ENCODE assay signal across 17 cellular contexts in the genomic region with DNA sequence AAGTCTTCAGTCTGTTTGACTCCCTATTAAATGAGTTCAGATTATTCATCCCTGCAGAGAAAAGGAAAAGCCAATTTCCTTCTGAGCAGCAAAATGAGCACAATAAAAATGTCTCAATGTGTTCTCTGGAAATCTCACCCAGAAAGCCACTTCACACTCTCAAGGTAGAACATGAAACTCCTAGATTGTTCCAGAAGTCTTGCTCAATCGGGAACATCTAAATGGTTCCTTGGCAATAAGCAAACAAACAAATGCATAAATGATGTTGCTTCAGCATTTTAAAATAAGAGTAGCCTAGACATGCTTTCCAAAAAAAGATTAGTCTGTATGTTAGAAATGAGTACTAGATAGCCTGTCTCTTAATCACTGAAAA. TPM values are rescaled to one million over a fixed set of nuclear protein-coding genes. Genes with fewer than 3 reads are reported as not detected.
DNase-seq lines count a peak whose midpoint lies in the region; ATAC-seq, FAIRE-seq and TF ChIP-seq lines count a peak whose summit lies in the region.
"Had no signal": no experiment of that assay in that cellular context is flagged by ENCODE, and none has a peak within 500 bp of the region (broad histone marks: within the 10 kb centered on the region; RNA-seq: fewer than 3 reads in every experiment).

No MANE protein-coding gene starts in this region.

- H2AFZ ChIP-seq in GM23248 (no peak overlapping the region), GM12878 (ENCODE audit: control insufficient read depth, low read depth, low read length) (no peak overlapping the region)

- SMC1A ChIA-PET in GM12878 (lab: Charles Lee; ENCODE audit: uncharacterized antibody, unreplicated experiment) = no interaction called here

- in situ Hi-C loops in GM23248 (cut with MboI) (no loop called here), GM12878 (cut with MboI) (loop anchor here (5.0 kb wide), 1 partner anchor 57 kb away; no protein-coding TSS in a partner anchor)

- no peak for TF ChIP-seq RAD21 in GM12878 (IDR thresholded peaks at IDR 0.05; ENCODE audit: insufficient read depth, low read depth, low read length)

- H3K4me2 ChIP-seq in GM23248 (ENCODE audit: unreplicated experiment) (peak overlapping the region; percentile 63), GM12878 (ENCODE audit: control insufficient read depth, insufficient read depth) (no peak overlapping the region; the same call in 1 of the 2 replicates), skeletal muscle satellite cell (ENCODE audit: low read length) (peak overlapping the region; percentile 21)

- H3K9ac ChIP-seq in GM23248 (peak overlapping the region; percentile 64), GM12878 (ENCODE audit: control insufficient read depth, insufficient read depth, low read length) (no peak overlapping the region), skeletal muscle satellite cell (ENCODE audit: low read depth, low read length) (no peak overlapping the region)

- no peak for TF ChIP-seq POLR2A in GM12878 (IDR thresholded peaks at IDR 0.05; ENCODE audit: low read depth, low read length)

- CTCF ChIA-PET in GM12878 (lab: Yijun Ruan, JAX) = interaction anchor here (1.0 to 1.4 kb wide), 5 partner anchors 9 to 388 kb away, joined by 3 to 6 read pairs (median 4); no protein-coding TSS in a partner anchor

- peak overlapping the region; percentile 83 for H3K27ac ChIP-seq in GM23248
- peak overlapping the region; percentile 45 for H3K27ac ChIP-seq in GM12878 (ENCODE audit: control insufficient read depth, insufficient read depth)
- peak overlapping the region; percentile 19 for H3K27ac ChIP-seq in foreskin keratinocyte
- no peak overlapping the region for H3K27ac ChIP-seq in aorta (ENCODE audit: low read depth in 1 of 2, low read length in 2 of 2)
- H3K27ac ChIP-seq: ascending aorta, C4-2B, HL-60 had no signal

- H3K36me3 ChIP-seq in GM23248 (ENCODE audit: low read depth) (no peaks in the 10 kb centered on the region), GM12878 (ENCODE audit: control insufficient read depth in 2 of 2, insufficient read depth in 2 of 2, low read length in 1 of 2) (no peaks in the 10 kb centered on the region), skeletal muscle satellite cell (ENCODE audit: insufficient read depth, low read length) (no peaks in the 10 kb centered on the region), aorta (ENCODE audit: control insufficient read depth in 1 of 2, insufficient read depth in 2 of 2, low read length in 1 of 2) (no peaks in the 10 kb centered on the region)
- H3K36me3 ChIP-seq: ascending aorta had no signal

- RAD21 ChIA-PET in GM12878 (lab: Charles Lee; ENCODE audit: unreplicated experiment) = interaction anchor here (1.4 kb wide), 1 partner anchor 57 kb away, joined by 5 read pairs; no protein-coding TSS in a partner anchor

- no peaks in the 10 kb centered on the region for H4K20me1 ChIP-seq in GM23248 (ENCODE audit: insufficient read depth)
- H4K20me1 ChIP-seq in GM12878 (ENCODE audit: control insufficient read depth, insufficient read depth) = no peaks in the 10 kb centered on the region

- no peaks in the 10 kb centered on the region for H3K27me3 ChIP-seq in GM23248 (replicated peaks; ENCODE audit: insufficient read depth)
- H3K27me3 ChIP-seq in GM12878 (replicated peaks in 1 of 2; ENCODE audit: control insufficient read depth in 2 of 2, insufficient read depth in 2 of 2, low read length in 1 of 2) = no peaks in the 10 kb centered on the region; a peak in 1 of 4 replicates
- no peaks in the 10 kb centered on the region for H3K27me3 ChIP-seq in foreskin keratinocyte
- peaks cover 3% of the 10 kb centered on the region for H3K27me3 ChIP-seq in skeletal muscle satellite cell (ENCODE audit: control insufficient read depth, insufficient read depth, low read length)
- no peaks in the 10 kb centered on the region for H3K27me3 ChIP-seq in aorta (ENCODE audit: control insufficient read depth in 1 of 2, insufficient read depth in 2 of 2, low read length in 1 of 2)
- H3K27me3 ChIP-seq: ascending aorta had no signal

- H3K4me1 ChIP-seq in GM23248 (ENCODE audit: insufficient read depth) (peaks cover 35% of the 10 kb centered on the region), GM12878 (ENCODE audit: control insufficient read depth, insufficient read depth, low read length) (peaks cover 14% of the 10 kb centered on the region), foreskin keratinocyte (peaks cover 11% of the 10 kb centered on the region), skeletal muscle satellite cell (ENCODE audit: control insufficient read depth, insufficient read depth, low read length) (peaks cover 35% of the 10 kb centered on the region), aorta (ENCODE audit: control insufficient read depth in 1 of 2, insufficient read depth in 2 of 2, low read length in 2 of 2) (no peaks in the 10 kb centered on the region)
- H3K4me1 ChIP-seq: ascending aorta had no signal

- FAIRE-seq in GM12878 (lab: Jason Lieb, UNC) = peak; percentile 7
- FAIRE-seq: H54, small intestine had no signal

- POLR2A ChIA-PET in GM12878 (lab: Charles Lee) = no interaction called here

- no TSS peak for BruUV-seq in GM12878 (replicated peaks; lab: Mats Ljungman, UMichigan)

- no peaks in the 10 kb centered on the region for H3K79me2 ChIP-seq in GM23248 (ENCODE audit: insufficient read depth)
- no peaks in the 10 kb centered on the region for H3K79me2 ChIP-seq in GM12878 (ENCODE audit: control insufficient read depth, insufficient read depth, low read length)

- intact Hi-C loops in GM12878 (cut with micrococcal nuclease; ENCODE audit: unreplicated experiment) (loop anchor here (2.0 to 5.0 kb wide), 2 partner anchors 57 to 196 kb away; no protein-coding TSS in a partner anchor), aorta (cut with DNase I) (no loop called here)

- no peaks in the 10 kb centered on the region for H3K9me2 ChIP-seq in GM23248 (ENCODE audit: insufficient read depth)

- H3F3A ChIP-seq in GM23248 (ENCODE audit: insufficient read depth) = peaks cover 34% of the 10 kb centered on the region

- peak; percentile 81 for DNase-seq in GM23248
- DNase-seq in GM12878 (ENCODE audit: low read depth, low spot score) = no peak
- peak; percentile 54 to 72 for DNase-seq in foreskin keratinocyte
- DNase-seq in aorta = no peak
- no peak for DNase-seq in dermis blood vessel endothelial cell
- no peak for DNase-seq in OCI-M2 (lab: John Stamatoyannopoulos, UW; ENCODE audit: unreplicated experiment)
- DNase-seq: activated naive CD4-positive, alpha-beta T cell; NCI-H2081; small intestine; stimulated activated CD4-positive, alpha-beta T cell treated with anti-CD3 and anti-CD28 coated beads, Interleukin-4, amount 100 ng/mL, for 4 hours; stimulated activated CD8-positive, alpha-beta memory T cell treated with anti-CD3 and anti-CD28 coated beads, Interleukin-4, amount 100 ng/mL, for 48 hours had no signal

- WGBS in GM23248 (ENCODE audit: low coverage in 1 of 2, low lambda C conversion rate in 2 of 2, missing lambda C conversion rate in 2 of 2), 2 experiments = 10 to 11% methylated on average over 1 of the region's 1 CpG
- 100% methylated on average over 1 of the region's 1 CpG for WGBS in GM12878 (ENCODE audit: insufficient coverage, insufficient replicate concordance, low lambda C conversion rate, missing lambda C conversion rate)
- 82 to 85% methylated on average over 1 of the region's 1 CpG for WGBS in aorta, 2 donors

- no peak for ATAC-seq in GM12878
- peak; percentile 45 for ATAC-seq in foreskin keratinocyte
- no peak for ATAC-seq in aorta (ENCODE audit: low FRiP score)
- ATAC-seq: Panc1 had no signal

- peak overlapping the region; percentile 7; the same call in 1 of the 2 replicates for H3K4me3 ChIP-seq in GM23248
- H3K4me3 ChIP-seq in GM12878 = no peak overlapping the region
- no peak overlapping the region for H3K4me3 ChIP-seq in skeletal muscle satellite cell (ENCODE audit: low read length)
- no peak overlapping the region for H3K4me3 ChIP-seq in aorta (ENCODE audit: low read length in 2 of 2)
- H3K4me3 ChIP-seq: ascending aorta had no signal

- no peak for TF ChIP-seq EP300 in GM12878 (IDR thresholded peaks at IDR 0.05; ENCODE audit: borderline replicate concordance in 1 of 2, control insufficient read depth in 1 of 2, low read depth in 2 of 2, low read length in 2 of 2)

- TF ChIP-seq CTCF in GM12878 (IDR thresholded peaks at IDR 0.05 in 2 of 3, conservative IDR thresholded peaks at IDR 0.05 in 1 of 3; ENCODE audit: control insufficient read depth in 2 of 3, extremely low read depth in 1 of 3, insufficient read depth in 1 of 3, low read depth in 3 of 3, low read length in 3 of 3) = no peak
- no peak for TF ChIP-seq CTCF in foreskin keratinocyte (conservative IDR thresholded peaks at IDR 0.05)

- no peaks in the 10 kb centered on the region for H3K9me3 ChIP-seq in GM23248 (ENCODE audit: low read depth)
- H3K9me3 ChIP-seq in GM12878 (replicated peaks; ENCODE audit: control insufficient read depth, insufficient read depth, low read length) = no peaks in the 10 kb centered on the region
- no peaks in the 10 kb centered on the region for H3K9me3 ChIP-seq in skeletal muscle satellite cell (replicated peaks; ENCODE audit: low read length)
- no peaks in the 10 kb centered on the region for H3K9me3 ChIP-seq in aorta (ENCODE audit: control insufficient read depth, low read length)
- H3K9me3 ChIP-seq: ascending aorta had no signal

RNA-seq across cellular contexts. Expression of a gene that starts 59.7 kb away (rescaled TPM):
- total RNA-seq in GM23248 (2014; rRNA removed; shearing (Covaris generic)) = 3.4 and 5.4 TPM in 2 replicates
- polyA plus RNA-seq in GM23248 (2016; fragmentation: Nextera tagmentation; extraction: Ambion mirVana) (2.7 and 3.4 TPM in 2 replicates), GM12878 (2011; rRNA removed) (26.3 and 37.7 TPM in 2 replicates), GM12878 (2014; fragmentation: Illumina TruSeq; extraction: Trizol) (43.3 and 52.1 TPM in 2 replicates), GM12878 (2014; fragmentation: Nextera tagmentation; extraction: Ambion mirVana) (10 to 100 TPM; 16.4 to 17.4 TPM), GM12878 (2014; rRNA removed) (32.5 and 36.4 TPM in 2 replicates), GM12878 (2016; fragmentation: Nextera tagmentation; extraction: Ambion mirVana) (10 to 100 TPM; 44.1 to 46.2 TPM), foreskin keratinocyte (0.28 and 0.31 TPM in 2 replicates), aorta (1 to 10 TPM in 1 of 2 donors, under 1 TPM in 1; 0.38 to 2.1 TPM)
- total RNA-seq in GM12878 (2013; cell fraction: nucleolus; rRNA removed) = 34.1 and 37.8 TPM in 2 replicates
- total RNA-seq in GM12878 (2014; rRNA removed) (29.8 and 35.1 TPM in 2 replicates), GM12878 (2014; rRNA removed; fragmentation: Illumina TruSeq; extraction: Trizol) (34.3 and 34.4 TPM in 2 replicates), GM12878 (2021) (40.5 and 41.4 TPM in 2 replicates), foreskin keratinocyte (0.78 and 0.81 TPM in 2 replicates), aorta (1 to 10 TPM; 1.6 to 4.3 TPM), dermis blood vessel endothelial cell (0.09 and 0.17 TPM in 2 replicates)
- polyA plus RNA-seq in GM12878 (2011; ENCODE audit: low read depth) = 26.7 TPM
- polyA plus RNA-seq in GM12878 (2011; cell fraction: cytosol; rRNA removed) = 17.5 and 18.5 TPM in 2 replicates
- 24.6 and 30.7 TPM in 2 replicates for polyA plus RNA-seq in GM12878 (2011; cell fraction: nucleus; rRNA removed)
- 30.9 and 49.8 TPM in 2 replicates for polyA plus RNA-seq in GM12878 (2012)
- 25.6 and 35.8 TPM in 2 replicates for polyA minus RNA-seq in GM12878 (2011; rRNA and poly(A)+ RNA removed)
- 8.7 and 9.7 TPM in 2 replicates for polyA minus RNA-seq in GM12878 (2011; cell fraction: cytosol; rRNA and poly(A)+ RNA removed)
- polyA minus RNA-seq in GM12878 (2011; cell fraction: nucleus; rRNA and poly(A)+ RNA removed) = 14.4 and 16.5 TPM in 2 replicates
- 2.3 and 3.1 TPM in 2 replicates for total RNA-seq in skeletal muscle satellite cell (2012; rRNA removed)

Comparison
In these comparisons a context has a peak if more than half of its experiments do, and no peak if none do; other contexts are left out.
1. DNase-seq: peak in GM23248 (single experiment) and foreskin keratinocyte (2 of 2); none in GM12878 (single experiment), aorta (0 of 2), dermis blood vessel endothelial cell (single experiment) and OCI-M2 (single experiment).
2. H3K27ac ChIP-seq: peak in GM23248 (single experiment), GM12878 (single experiment) and foreskin keratinocyte (single experiment); none in aorta (0 of 2).